Comparison of ENCODE assay signal across 27 cellular contexts in genomic region chr4:147901388-147901787, GRCh38.
"Had no signal": no experiment of that assay in that cellular context is flagged by ENCODE, and none has a peak within 500 bp of the region (broad histone marks: within the 10 kb centered on the region; RNA-seq: fewer than 3 reads in every experiment).

No MANE protein-coding gene starts in this region.

- H3K27me3 Mint-ChIP-seq: activated CD4-positive, alpha-beta memory T cell treated with anti-CD3 and anti-CD28 coated beads, Interleukin-2, amount 10 ng/mL, durations not matched to agents 7 days and 5 days; activated CD4-positive, alpha-beta T cell treated with anti-CD3 and anti-CD28 coated beads for 36 hours; activated naive CD8-positive, alpha-beta T cell treated with anti-CD3 and anti-CD28 coated beads, Interleukin-2, amount 10 ng/mL, durations not matched to agents 7 days and 5 days had no signal

- H3K4me3 ChIP-seq: adrenal gland, breast epithelium, Peyer's patch, SJCRH30 had no signal

- H3K4me2 ChIP-seq: SK-N-SH had no signal

- H3K36me3 ChIP-seq: adrenal gland, breast epithelium, Peyer's patch, SJCRH30 had no signal

- H3K27ac Mint-ChIP-seq: activated CD4-positive, alpha-beta memory T cell treated with anti-CD3 and anti-CD28 coated beads, Interleukin-2, amount 10 ng/mL, durations not matched to agents 7 days and 5 days; activated CD4-positive, alpha-beta T cell treated with anti-CD3 and anti-CD28 coated beads for 36 hours; activated naive CD8-positive, alpha-beta T cell treated with anti-CD3 and anti-CD28 coated beads, Interleukin-2, amount 10 ng/mL, durations not matched to agents 7 days and 5 days; activated T-cell treated with anti-CD3 and anti-CD28 coated beads, Interleukin-2, amount 50 U/mL, for 72 hours; activated T-helper 2 cell treated with anti-CD3 and anti-CD28 coated beads, Interferon-gamma antibody, Interleukin-2, Interleukin-4, amounts not matched to agents 10 μg/mL and 5 μg/mL and 100 μg/mL, durations not matched to agents 14 hours and 24 hours and 36 hours had no signal

- H3K4me1 ChIP-seq: breast epithelium, Peyer's patch, SJCRH30 had no signal

- H3K4me3 Mint-ChIP-seq: activated CD4-positive, alpha-beta memory T cell treated with anti-CD3 and anti-CD28 coated beads, Interleukin-2, amount 10 ng/mL, durations not matched to agents 7 days and 5 days; activated CD4-positive, alpha-beta T cell treated with anti-CD3 and anti-CD28 coated beads for 36 hours; activated naive CD8-positive, alpha-beta T cell treated with anti-CD3 and anti-CD28 coated beads, Interleukin-2, amount 10 ng/mL, durations not matched to agents 7 days and 5 days; activated T-cell treated with anti-CD3 and anti-CD28 coated beads, Interleukin-2, amount 50 U/mL, for 72 hours had no signal

- ATAC-seq: activated CD4-positive, alpha-beta T cell treated with anti-CD3 and anti-CD28 coated beads for 36 hours; activated T-cell treated with anti-CD3 and anti-CD28 coated beads, Interleukin-2, amount 50 U/mL, for 72 hours had no signal

- H3K9me3 ChIP-seq: adrenal gland, Peyer's patch, SJCRH30 had no signal

- H3K27me3 ChIP-seq: adrenal gland, breast epithelium, Peyer's patch, SJCRH30 had no signal

- DNase-seq: activated CD4-positive, alpha-beta memory T cell treated with anti-CD3 and anti-CD28 coated beads, Interleukin-2, amount 10 ng/mL, durations not matched to agents 7 days and 5 days; activated CD4-positive, alpha-beta T cell treated with anti-CD3 and anti-CD28 coated beads for 36 hours; activated CD4-positive, alpha-beta T cell treated with anti-CD3 and anti-CD28 coated beads, Interleukin-2, amount 50 U/mL, for 1 hour; activated CD8-positive, alpha-beta memory T cell treated with anti-CD3 and anti-CD28 coated beads, Interleukin-2, amount 50 U/mL, for 4 hours; activated naive CD4-positive, alpha-beta T cell treated with anti-CD3 and anti-CD28 coated beads, Interleukin-2, amount 50 U/mL, for 16 hours; activated naive CD8-positive, alpha-beta T cell treated with anti-CD3 and anti-CD28 coated beads, Interleukin-2, amount 10 ng/mL, durations not matched to agents 7 days and 5 days; activated T-cell treated with anti-CD3 and anti-CD28 coated beads, Interleukin-2, amount 50 U/mL, for 72 hours; adrenal gland; anterior cingulate cortex; caudate nucleus; Kasumi-1; NCI-H1105 treated with DMSO at 0.1 percent for 48 hours; NCI-H1436 treated with DMSO at 0.1 percent for 48 hours; NCI-H187; NCI-H2081; NCI-H510A treated with DMSO at 0.1 percent for 48 hours; NCI-H69; NK-92 treated with Interleukin-12 subunit alpha and Interleukin-12 subunit beta, amount 100 ng/mL, for 24 hours; Peyer's patch; Right ventricle myocardium superior; SJCRH30; SK-N-SH; T-helper 1 cell; WERI-Rb-1 had no signal

- H3K4me1 Mint-ChIP-seq: activated CD4-positive, alpha-beta memory T cell treated with anti-CD3 and anti-CD28 coated beads, Interleukin-2, amount 10 ng/mL, durations not matched to agents 7 days and 5 days; activated CD4-positive, alpha-beta T cell treated with anti-CD3 and anti-CD28 coated beads for 36 hours; activated naive CD8-positive, alpha-beta T cell treated with anti-CD3 and anti-CD28 coated beads, Interleukin-2, amount 10 ng/mL, durations not matched to agents 7 days and 5 days had no signal

- H3K9ac ChIP-seq: SK-N-SH had no signal

- H3K27ac ChIP-seq: adrenal gland, breast epithelium, Peyer's patch, RWPE1, SJCRH30, WERI-Rb-1 had no signal
